Comparison of ENCODE assay signal across 8 cellular contexts in genomic region chr7:22655781-22656180, GRCh38.
"Had no signal": no experiment of that assay in that cellular context is flagged by ENCODE, and none has a peak within 500 bp of the region (broad histone marks: within the 10 kb centered on the region; RNA-seq: fewer than 3 reads in every experiment).

No MANE protein-coding gene starts in this region.

- H3K27ac ChIP-seq: KMS-11 had no signal

- ATAC-seq: GM23338 had no signal

- H2AFZ ChIP-seq: GM23338 had no signal

- FAIRE-seq: H1, H54, HTR-8/SVneo had no signal

- H3K9ac ChIP-seq: KMS-11 had no signal

- H3K4me3 ChIP-seq: GM23338 had no signal

- DNase-seq: H9, HCEC 1CT, KBM-7 had no signal

- H3K4me2 ChIP-seq: GM23338, KMS-11 had no signal
